In the genomic region with DNA sequence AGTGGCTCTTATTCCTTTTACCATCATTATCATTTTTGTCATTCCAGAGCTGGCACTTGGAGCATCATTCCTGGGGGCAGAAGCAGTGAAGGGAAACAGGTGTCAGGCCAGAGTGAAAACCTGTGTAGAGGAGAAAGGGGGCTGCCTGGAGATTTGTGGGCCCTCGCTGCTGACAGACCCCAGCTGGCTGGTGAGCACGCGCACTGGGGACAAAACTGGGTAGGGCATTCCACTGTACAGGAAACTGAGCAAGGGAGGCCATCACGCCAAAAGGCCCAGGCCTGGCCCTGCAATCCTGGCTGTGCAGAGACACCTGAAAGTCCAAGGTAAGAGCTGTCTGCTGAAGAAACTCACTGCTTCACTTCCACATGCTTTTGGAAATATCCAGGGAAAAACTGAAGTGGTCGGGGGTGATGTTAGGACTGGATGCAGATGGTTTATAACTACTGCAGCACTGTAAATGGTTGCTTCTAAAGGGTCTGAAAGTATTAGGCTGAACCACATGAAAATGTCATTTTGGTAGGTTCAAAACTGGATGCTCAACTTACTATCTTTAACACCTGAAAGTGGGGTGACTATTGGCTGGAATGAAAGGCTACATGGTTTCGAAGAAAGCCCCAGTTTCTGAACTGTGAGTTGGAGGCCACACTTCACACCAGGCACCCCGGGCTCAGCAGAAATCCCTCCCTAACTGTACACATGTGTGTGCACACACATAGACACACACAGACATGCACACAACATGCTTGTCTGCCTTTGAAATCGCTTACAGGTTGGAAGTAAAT, we compare ENCODE assay signal across 16 cellular contexts.
A peak's percentile ranks its signal among the peaks of the same experiment; 100 is the strongest.
DNase-seq lines count a peak whose midpoint lies in the region; ATAC-seq lines count a peak whose summit lies in the region.
"Had no signal": no experiment of that assay in that cellular context is flagged by ENCODE, and none has a peak within 500 bp of the region (broad histone marks: within the 10 kb centered on the region; RNA-seq: fewer than 3 reads in every experiment).

No MANE protein-coding gene starts in this region.

- H3K27ac ChIP-seq in naive thymus-derived CD4-positive, alpha-beta T cell (ENCODE audit: low read depth, low read length) = no peak overlapping the region
- H3K27ac ChIP-seq: cardiac muscle cell had no signal

- intact Hi-C loops in naive thymus-derived CD4-positive, alpha-beta T cell (cut with micrococcal nuclease) = loop anchor here in 1 of 2 donors (10.0 kb wide), 1 partner anchor 256 kb away; the partner anchor contains the start of gene ZNF423

- H3K4me1 ChIP-seq in naive thymus-derived CD4-positive, alpha-beta T cell (ENCODE audit: control insufficient read depth in 2 of 2, insufficient read depth in 2 of 2, low read length in 2 of 2) = no peaks in the 10 kb centered on the region

- H3K4me3 ChIP-seq in naive thymus-derived CD4-positive, alpha-beta T cell (ENCODE audit: low read length) = no peak overlapping the region
- H3K4me3 ChIP-seq: cardiac muscle cell had no signal

- no peaks in the 10 kb centered on the region for H3K9me3 Mint-ChIP-seq in naive thymus-derived CD4-positive, alpha-beta T cell
- H3K9me3 Mint-ChIP-seq: CD4-positive, alpha-beta memory T cell had no signal

- H3K4me3 Mint-ChIP-seq in naive thymus-derived CD4-positive, alpha-beta T cell = peak overlapping the region in 1 of 10 donors; percentile 8
- H3K4me3 Mint-ChIP-seq: CD4-positive, alpha-beta memory T cell had no signal

- peaks cover 4 to 6% (median 5%) of the 10 kb centered on the region in 5 donors for H3K27me3 Mint-ChIP-seq in naive thymus-derived CD4-positive, alpha-beta T cell

- DNase-seq in naive thymus-derived CD4-positive, alpha-beta T cell = no peak
- no peak for DNase-seq in C1 segment of cervical spinal cord (lab: John Stamatoyannopoulos, UW)
- no peak for DNase-seq in DMS53 (lab: John Stamatoyannopoulos, UW)
- no peak for DNase-seq in LoVo (ENCODE audit: low spot score)
- DNase-seq in stimulated activated naive CD4-positive, alpha-beta T cell (lab: John Stamatoyannopoulos, UW) = no peak
- DNase-seq: activated CD4-positive, alpha-beta T cell treated with anti-CD3 and anti-CD28 coated beads for 48 hours; activated gamma-delta T cell; CD4-positive, alpha-beta memory T cell; NCI-H1694 treated with DMSO at 0.1 percent for 48 hours; SK-N-SH; small intestine had no signal

- no peaks in the 10 kb centered on the region for H3K9me3 ChIP-seq in naive thymus-derived CD4-positive, alpha-beta T cell (ENCODE audit: control insufficient read depth in 2 of 3, low read length in 3 of 3)
- H3K9me3 ChIP-seq: SK-N-SH had no signal

- H3K36me3 ChIP-seq in naive thymus-derived CD4-positive, alpha-beta T cell (ENCODE audit: control insufficient read depth in 2 of 3, insufficient read depth in 3 of 3, low read length in 3 of 3) = no peaks in the 10 kb centered on the region
- H3K36me3 ChIP-seq: cardiac muscle cell had no signal

- peak overlapping the region in 5 of 9 donors; percentile 41 to 68 (median 48) for H3K27ac Mint-ChIP-seq in naive thymus-derived CD4-positive, alpha-beta T cell
- H3K27ac Mint-ChIP-seq: CD4-positive, alpha-beta memory T cell had no signal

- H3K27me3 ChIP-seq in naive thymus-derived CD4-positive, alpha-beta T cell (ENCODE audit: control insufficient read depth in 2 of 2, insufficient read depth in 2 of 2, low read length in 2 of 2) = no peaks in the 10 kb centered on the region
- H3K27me3 ChIP-seq: cardiac muscle cell had no signal

- H3K36me3 Mint-ChIP-seq in naive thymus-derived CD4-positive, alpha-beta T cell = no peaks in the 10 kb centered on the region
- H3K36me3 Mint-ChIP-seq: CD4-positive, alpha-beta memory T cell had no signal

- ATAC-seq in GM18511 (IDR thresholded peaks at IDR 0.05; ENCODE audit: unreplicated experiment) (peak; percentile 75), GM21390 (IDR thresholded peaks at IDR 0.05; ENCODE audit: unreplicated experiment) (peak; percentile 85), HG03064 (IDR thresholded peaks at IDR 0.05; ENCODE audit: low read depth, unreplicated experiment) (peak; percentile 56)
- no peak for ATAC-seq in naive thymus-derived CD4-positive, alpha-beta T cell
- ATAC-seq: HCT116 had no signal

- POLR2A ChIA-PET in naive thymus-derived CD4-positive, alpha-beta T cell (lab: Charles Lee) = no interaction called here

- CTCF ChIA-PET in naive thymus-derived CD4-positive, alpha-beta T cell (lab: Charles Lee) = interaction anchor here (1.5 kb wide), 1 partner anchor 191 kb away, joined by 3 read pairs; no protein-coding TSS in a partner anchor

- H3K4me1 Mint-ChIP-seq in naive thymus-derived CD4-positive, alpha-beta T cell = peaks cover under 1 to 38% (median 16%) of the 10 kb centered on the region in 7 donors
- H3K4me1 Mint-ChIP-seq: CD4-positive, alpha-beta memory T cell had no signal
